Comparison of ENCODE assay signal across 1 cellular context in the genomic region with DNA sequence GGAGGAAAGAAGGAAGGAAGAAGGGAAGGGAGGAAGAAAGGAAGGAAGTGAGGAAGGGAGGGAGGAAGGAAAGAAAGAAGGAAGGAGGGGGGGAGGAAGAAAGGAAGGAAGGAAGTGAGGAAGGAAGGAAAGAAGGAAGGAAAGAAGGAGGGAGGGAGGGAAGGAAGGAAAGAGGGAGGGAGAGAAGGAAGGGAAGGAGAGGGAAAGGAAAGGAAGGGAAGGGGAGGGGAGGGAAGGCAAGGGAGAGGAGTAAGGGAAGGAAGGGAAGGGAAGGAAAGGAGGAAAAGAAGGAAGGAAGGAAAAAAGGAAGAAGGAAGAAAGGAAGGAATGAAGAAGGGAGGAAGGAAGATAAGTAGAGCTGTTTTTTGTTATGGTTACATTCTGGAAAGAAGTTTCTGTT.
TF ChIP-seq lines count a peak whose summit lies in the region.

No MANE protein-coding gene starts in this region.

TF ChIP-seq in HEK293, 187 proteins besides CTCF, POLR2A, EP300 and RAD21 (continued from another document):
- TF ChIP-seq, protein P1, sequence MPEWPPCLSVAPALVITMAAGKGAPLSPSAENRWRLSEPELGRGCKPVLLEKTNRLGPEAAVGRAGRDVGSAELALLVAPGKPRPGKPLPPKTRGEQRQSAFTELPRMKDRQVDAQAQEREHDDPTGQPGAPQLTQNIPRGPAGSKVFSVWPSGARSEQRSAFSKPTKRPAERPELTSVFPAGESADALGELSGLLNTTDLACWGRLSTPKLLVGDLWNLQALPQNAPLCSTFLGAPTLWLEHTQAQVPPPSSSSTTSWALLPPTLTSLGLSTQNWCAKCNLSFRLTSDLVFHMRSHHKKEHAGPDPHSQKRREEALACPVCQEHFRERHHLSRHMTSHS (tag by site-specific recombination; IDR thresholded peaks at IDR 0.05): no peak
- TF ChIP-seq KLF10 (tag by site-specific recombination; IDR thresholded peaks at IDR 0.05) (no peak), ZNF302 (tag by site-specific recombination; IDR thresholded peaks at IDR 0.05; ENCODE audit: low read depth) (no peak)
